ENCODE assay signal across 1 cellular context in genomic region chr13:99956473-99957349, GRCh38.
TF ChIP-seq lines count a peak whose summit lies in the region.

No MANE protein-coding gene starts in this region.

TF ChIP-seq in HepG2, 621 proteins besides CTCF, POLR2A, EP300 and RAD21 (continued from another document and continues in another):
- TF ChIP-seq MNT (IDR thresholded peaks at IDR 0.05) (no peak), ZNF34 (CRISPR knock-in tag; IDR thresholded peaks at IDR 0.05; ENCODE audit: borderline replicate concordance) (no peak), BCL6 (CRISPR knock-in tag; IDR thresholded peaks at IDR 0.05) (peak; percentile 99), ZBTB1 (CRISPR knock-in tag; IDR thresholded peaks at IDR 0.05; ENCODE audit: borderline replicate concordance) (no peak), ARID5B (CRISPR knock-in tag; IDR thresholded peaks at IDR 0.05) (peak; percentile 85), BCL3 (CRISPR knock-in tag; IDR thresholded peaks at IDR 0.05) (no peak), ZNF800 (CRISPR knock-in tag; IDR thresholded peaks at IDR 0.05) (peak; percentile 96), FOSL2 (CRISPR knock-in tag; IDR thresholded peaks at IDR 0.05) (peak; percentile 43), ERF (CRISPR knock-in tag; IDR thresholded peaks at IDR 0.05) (0 out of 2 replicates have a peak, but pooled peaks have one; percentile 39), CBX2 (IDR thresholded peaks at IDR 0.05; ENCODE audit: low read depth, low read length) (no peak), CBX2 (CRISPR knock-in tag; IDR thresholded peaks at IDR 0.05; ENCODE audit: low read depth) (0 out of 2 replicates have a peak, but pooled peaks have one; percentile 27), POLR2G (IDR thresholded peaks at IDR 0.05; ENCODE audit: low read depth, low read length) (no peak), ATF4 (CRISPR knock-in tag; IDR thresholded peaks at IDR 0.05) (no peak), TEF (CRISPR knock-in tag; IDR thresholded peaks at IDR 0.05) (no peak), MEIS1 (CRISPR knock-in tag; IDR thresholded peaks at IDR 0.05; ENCODE audit: borderline replicate concordance) (no peak), ZBED4 (CRISPR knock-in tag; IDR thresholded peaks at IDR 0.05; ENCODE audit: borderline replicate concordance) (0 out of 2 replicates have a peak, but pooled peaks have one; percentile 39), NFKBIZ (CRISPR knock-in tag; IDR thresholded peaks at IDR 0.05) (0 out of 2 replicates have a peak, but pooled peaks have one; percentile 27), KLF12 (CRISPR knock-in tag; IDR thresholded peaks at IDR 0.05; ENCODE audit: borderline replicate concordance) (no peak), ZBTB8A (CRISPR knock-in tag; IDR thresholded peaks at IDR 0.05; ENCODE audit: borderline replicate concordance, low read depth) (peak; percentile 98), ZNF646 (CRISPR knock-in tag; IDR thresholded peaks at IDR 0.05) (no peak), ZBTB4 (CRISPR knock-in tag; IDR thresholded peaks at IDR 0.05; ENCODE audit: borderline replicate concordance) (no peak), JARID2 (CRISPR knock-in tag; IDR thresholded peaks at IDR 0.05; ENCODE audit: insufficient replicate concordance) (no peak), ZFAT (CRISPR knock-in tag; conservative IDR thresholded peaks at IDR 0.05) (no peak), MXI1 (IDR thresholded peaks at IDR 0.05; ENCODE audit: borderline replicate concordance, low read depth, low read length) (no peak)
